In the genomic region with DNA sequence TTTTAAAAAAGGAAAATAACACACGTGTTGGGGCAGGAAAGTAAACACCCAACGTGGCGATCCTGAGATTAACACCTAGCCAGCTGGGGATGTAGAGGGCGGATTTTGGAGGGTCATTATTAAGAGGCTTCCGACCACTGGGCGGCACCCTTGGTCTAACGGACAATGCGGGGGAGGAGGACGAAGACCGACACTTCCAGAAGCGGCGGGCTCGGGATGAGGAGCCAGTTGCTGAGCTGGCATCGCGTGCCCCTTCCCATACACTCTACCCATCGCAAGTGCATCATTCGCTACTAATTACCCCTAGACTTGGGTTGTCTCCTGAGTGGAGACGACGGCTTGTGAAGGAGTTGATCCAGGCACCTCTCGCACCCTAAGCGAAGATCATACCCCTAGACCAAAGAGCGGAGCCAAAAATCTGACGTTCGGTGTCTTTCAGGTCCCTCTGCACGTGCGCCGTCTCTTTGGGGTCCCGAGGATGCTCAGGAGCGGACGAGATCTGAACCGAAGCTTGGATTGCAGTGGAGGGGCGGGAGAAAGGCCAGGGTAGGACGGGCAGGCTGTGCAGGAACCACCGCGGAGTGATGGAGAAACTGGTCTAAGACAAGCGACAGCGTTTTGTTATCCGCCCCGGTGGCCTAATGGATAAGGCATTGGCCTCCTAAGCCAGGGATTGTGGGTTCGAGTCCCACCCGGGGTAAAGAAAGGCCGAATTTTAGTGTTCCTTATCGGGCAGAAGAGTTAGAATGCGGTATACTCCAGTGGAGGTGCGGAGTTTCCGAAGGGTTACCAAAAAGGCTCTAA, we compare ENCODE assay signal across 1 cellular context.
A peak's percentile ranks its signal among the peaks of the same experiment; 100 is the strongest.
TF ChIP-seq lines count a peak whose summit lies in the region.

No MANE protein-coding gene starts in this region.

TF ChIP-seq in K562, 482 proteins besides CTCF, POLR2A, EP300 and RAD21 (continued from another document and continues in another):
- TF ChIP-seq, protein P1, sequence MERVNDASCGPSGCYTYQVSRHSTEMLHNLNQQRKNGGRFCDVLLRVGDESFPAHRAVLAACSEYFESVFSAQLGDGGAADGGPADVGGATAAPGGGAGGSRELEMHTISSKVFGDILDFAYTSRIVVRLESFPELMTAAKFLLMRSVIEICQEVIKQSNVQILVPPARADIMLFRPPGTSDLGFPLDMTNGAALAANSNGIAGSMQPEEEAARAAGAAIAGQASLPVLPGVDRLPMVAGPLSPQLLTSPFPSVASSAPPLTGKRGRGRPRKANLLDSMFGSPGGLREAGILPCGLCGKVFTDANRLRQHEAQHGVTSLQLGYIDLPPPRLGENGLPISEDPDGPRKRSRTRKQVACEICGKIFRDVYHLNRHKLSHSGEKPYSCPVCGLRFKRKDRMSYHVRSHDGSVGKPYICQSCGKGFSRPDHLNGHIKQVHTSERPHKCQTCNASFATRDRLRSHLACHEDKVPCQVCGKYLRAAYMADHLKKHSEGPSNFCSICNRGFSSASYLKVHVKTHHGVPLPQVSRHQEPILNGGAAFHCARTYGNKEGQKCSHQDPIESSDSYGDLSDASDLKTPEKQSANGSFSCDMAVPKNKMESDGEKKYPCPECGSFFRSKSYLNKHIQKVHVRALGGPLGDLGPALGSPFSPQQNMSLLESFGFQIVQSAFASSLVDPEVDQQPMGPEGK (CRISPR knock-in tag; IDR thresholded peaks at IDR 0.05; ENCODE audit: borderline replicate concordance), result 0 out of 2 replicates have a peak, but pooled peaks have one; percentile 88
- TF ChIP-seq ZNF696 (CRISPR knock-in tag; conservative IDR thresholded peaks at IDR 0.05) (no peak), ZNF282 (CRISPR knock-in tag; IDR thresholded peaks at IDR 0.05) (no peak), POLR3G (IDR thresholded peaks at IDR 0.05; ENCODE audit: extremely low read depth, insufficient read length, insufficient replicate concordance) (peak; percentile 51), MEIS2 (IDR thresholded peaks at IDR 0.05; ENCODE audit: partially characterized antibody) (peak; percentile 11), ZEB2 (IDR thresholded peaks at IDR 0.05) (peak; percentile 57; the same call in 1 of the 2 replicates), ATF1 (CRISPR knock-in tag; IDR thresholded peaks at IDR 0.05) (no peak), ATF1 (tag; IDR thresholded peaks at IDR 0.05) (peak; percentile 77), PHF20 (IDR thresholded peaks at IDR 0.05; ENCODE audit: partially characterized antibody) (no peak), SIN3B (IDR thresholded peaks at IDR 0.05; ENCODE audit: low read depth) (no peak), ASH1L (IDR thresholded peaks at IDR 0.05; ENCODE audit: borderline replicate concordance, low read depth, partially characterized antibody) (no peak), PTRF (tag; IDR thresholded peaks at IDR 0.05) (no peak), HMG20B (CRISPR knock-in tag; IDR thresholded peaks at IDR 0.05) (no peak), ZNF707 (CRISPR knock-in tag; conservative IDR thresholded peaks at IDR 0.05) (no peak), PRMT5 (CRISPR knock-in tag; IDR thresholded peaks at IDR 0.05) (no peak), ZFX (CRISPR knock-in tag; IDR thresholded peaks at IDR 0.05) (peak; percentile 49; the same call in 1 of the 2 replicates), MCM5 (IDR thresholded peaks at IDR 0.05; ENCODE audit: low read depth) (no peak), SNIP1 (IDR thresholded peaks at IDR 0.05; ENCODE audit: low read depth) (no peak), FOXA1 (IDR thresholded peaks at IDR 0.05; ENCODE audit: borderline replicate concordance) (no peak), ZNF766 (CRISPR knock-in tag; conservative IDR thresholded peaks at IDR 0.05) (peak; percentile 91), HNRNPK (IDR thresholded peaks at IDR 0.05; ENCODE audit: low read depth, low read length, poor library complexity, severe bottlenecking) (no peak), ADNP (tag; IDR thresholded peaks at IDR 0.05) (no peak), NFYB (IDR thresholded peaks at IDR 0.05; ENCODE audit: extremely low read depth, insufficient read length) (no peak)
- TF ChIP-seq, protein P2, sequence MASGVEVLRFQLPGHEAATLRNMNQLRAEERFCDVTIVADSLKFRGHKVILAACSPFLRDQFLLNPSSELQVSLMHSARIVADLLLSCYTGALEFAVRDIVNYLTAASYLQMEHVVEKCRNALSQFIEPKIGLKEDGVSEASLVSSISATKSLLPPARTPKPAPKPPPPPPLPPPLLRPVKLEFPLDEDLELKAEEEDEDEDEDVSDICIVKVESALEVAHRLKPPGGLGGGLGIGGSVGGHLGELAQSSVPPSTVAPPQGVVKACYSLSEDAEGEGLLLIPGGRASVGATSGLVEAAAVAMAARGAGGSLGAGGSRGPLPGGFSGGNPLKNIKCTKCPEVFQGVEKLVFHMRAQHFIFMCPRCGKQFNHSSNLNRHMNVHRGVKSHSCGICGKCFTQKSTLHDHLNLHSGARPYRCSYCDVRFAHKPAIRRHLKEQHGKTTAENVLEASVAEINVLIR (CRISPR knock-in tag; IDR thresholded peaks at IDR 0.05), result no peak
- TF ChIP-seq, protein P3, sequence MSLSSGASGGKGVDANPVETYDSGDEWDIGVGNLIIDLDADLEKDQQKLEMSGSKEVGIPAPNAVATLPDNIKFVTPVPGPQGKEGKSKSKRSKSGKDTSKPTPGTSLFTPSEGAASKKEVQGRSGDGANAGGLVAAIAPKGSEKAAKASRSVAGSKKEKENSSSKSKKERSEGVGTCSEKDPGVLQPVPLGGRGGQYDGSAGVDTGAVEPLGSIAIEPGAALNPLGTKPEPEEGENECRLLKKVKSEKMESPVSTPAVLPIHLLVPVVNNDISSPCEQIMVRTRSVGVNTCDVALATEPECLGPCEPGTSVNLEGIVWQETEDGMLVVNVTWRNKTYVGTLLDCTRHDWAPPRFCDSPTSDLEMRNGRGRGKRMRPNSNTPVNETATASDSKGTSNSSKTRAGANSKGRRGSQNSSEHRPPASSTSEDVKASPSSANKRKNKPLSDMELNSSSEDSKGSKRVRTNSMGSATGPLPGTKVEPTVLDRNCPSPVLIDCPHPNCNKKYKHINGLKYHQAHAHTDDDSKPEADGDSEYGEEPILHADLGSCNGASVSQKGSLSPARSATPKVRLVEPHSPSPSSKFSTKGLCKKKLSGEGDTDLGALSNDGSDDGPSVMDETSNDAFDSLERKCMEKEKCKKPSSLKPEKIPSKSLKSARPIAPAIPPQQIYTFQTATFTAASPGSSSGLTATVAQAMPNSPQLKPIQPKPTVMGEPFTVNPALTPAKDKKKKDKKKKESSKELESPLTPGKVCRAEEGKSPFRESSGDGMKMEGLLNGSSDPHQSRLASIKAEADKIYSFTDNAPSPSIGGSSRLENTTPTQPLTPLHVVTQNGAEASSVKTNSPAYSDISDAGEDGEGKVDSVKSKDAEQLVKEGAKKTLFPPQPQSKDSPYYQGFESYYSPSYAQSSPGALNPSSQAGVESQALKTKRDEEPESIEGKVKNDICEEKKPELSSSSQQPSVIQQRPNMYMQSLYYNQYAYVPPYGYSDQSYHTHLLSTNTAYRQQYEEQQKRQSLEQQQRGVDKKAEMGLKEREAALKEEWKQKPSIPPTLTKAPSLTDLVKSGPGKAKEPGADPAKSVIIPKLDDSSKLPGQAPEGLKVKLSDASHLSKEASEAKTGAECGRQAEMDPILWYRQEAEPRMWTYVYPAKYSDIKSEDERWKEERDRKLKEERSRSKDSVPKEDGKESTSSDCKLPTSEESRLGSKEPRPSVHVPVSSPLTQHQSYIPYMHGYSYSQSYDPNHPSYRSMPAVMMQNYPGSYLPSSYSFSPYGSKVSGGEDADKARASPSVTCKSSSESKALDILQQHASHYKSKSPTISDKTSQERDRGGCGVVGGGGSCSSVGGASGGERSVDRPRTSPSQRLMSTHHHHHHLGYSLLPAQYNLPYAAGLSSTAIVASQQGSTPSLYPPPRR (CRISPR knock-in tag; IDR thresholded peaks at IDR 0.05; ENCODE audit: borderline replicate concordance), result no peak
- TF ChIP-seq, protein P4, sequence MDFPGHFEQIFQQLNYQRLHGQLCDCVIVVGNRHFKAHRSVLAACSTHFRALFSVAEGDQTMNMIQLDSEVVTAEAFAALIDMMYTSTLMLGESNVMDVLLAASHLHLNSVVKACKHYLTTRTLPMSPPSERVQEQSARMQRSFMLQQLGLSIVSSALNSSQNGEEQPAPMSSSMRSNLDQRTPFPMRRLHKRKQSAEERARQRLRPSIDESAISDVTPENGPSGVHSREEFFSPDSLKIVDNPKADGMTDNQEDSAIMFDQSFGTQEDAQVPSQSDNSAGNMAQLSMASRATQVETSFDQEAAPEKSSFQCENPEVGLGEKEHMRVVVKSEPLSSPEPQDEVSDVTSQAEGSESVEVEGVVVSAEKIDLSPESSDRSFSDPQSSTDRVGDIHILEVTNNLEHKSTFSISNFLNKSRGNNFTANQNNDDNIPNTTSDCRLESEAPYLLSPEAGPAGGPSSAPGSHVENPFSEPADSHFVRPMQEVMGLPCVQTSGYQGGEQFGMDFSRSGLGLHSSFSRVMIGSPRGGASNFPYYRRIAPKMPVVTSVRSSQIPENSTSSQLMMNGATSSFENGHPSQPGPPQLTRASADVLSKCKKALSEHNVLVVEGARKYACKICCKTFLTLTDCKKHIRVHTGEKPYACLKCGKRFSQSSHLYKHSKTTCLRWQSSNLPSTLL (IDR thresholded peaks at IDR 0.05), result peak; percentile 80
- TF ChIP-seq, protein P5, sequence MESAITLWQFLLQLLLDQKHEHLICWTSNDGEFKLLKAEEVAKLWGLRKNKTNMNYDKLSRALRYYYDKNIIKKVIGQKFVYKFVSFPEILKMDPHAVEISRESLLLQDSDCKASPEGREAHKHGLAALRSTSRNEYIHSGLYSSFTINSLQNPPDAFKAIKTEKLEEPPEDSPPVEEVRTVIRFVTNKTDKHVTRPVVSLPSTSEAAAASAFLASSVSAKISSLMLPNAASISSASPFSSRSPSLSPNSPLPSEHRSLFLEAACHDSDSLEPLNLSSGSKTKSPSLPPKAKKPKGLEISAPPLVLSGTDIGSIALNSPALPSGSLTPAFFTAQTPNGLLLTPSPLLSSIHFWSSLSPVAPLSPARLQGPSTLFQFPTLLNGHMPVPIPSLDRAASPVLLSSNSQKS (CRISPR knock-in tag; IDR thresholded peaks at IDR 0.05), result no peak
- TF ChIP-seq, protein P6, sequence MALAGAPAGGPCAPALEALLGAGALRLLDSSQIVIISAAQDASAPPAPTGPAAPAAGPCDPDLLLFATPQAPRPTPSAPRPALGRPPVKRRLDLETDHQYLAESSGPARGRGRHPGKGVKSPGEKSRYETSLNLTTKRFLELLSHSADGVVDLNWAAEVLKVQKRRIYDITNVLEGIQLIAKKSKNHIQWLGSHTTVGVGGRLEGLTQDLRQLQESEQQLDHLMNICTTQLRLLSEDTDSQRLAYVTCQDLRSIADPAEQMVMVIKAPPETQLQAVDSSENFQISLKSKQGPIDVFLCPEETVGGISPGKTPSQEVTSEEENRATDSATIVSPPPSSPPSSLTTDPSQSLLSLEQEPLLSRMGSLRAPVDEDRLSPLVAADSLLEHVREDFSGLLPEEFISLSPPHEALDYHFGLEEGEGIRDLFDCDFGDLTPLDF (CRISPR knock-in tag; IDR thresholded peaks at IDR 0.05), result peak; percentile 74; the same call in 1 of the 2 replicates
- TF ChIP-seq, protein P7, sequence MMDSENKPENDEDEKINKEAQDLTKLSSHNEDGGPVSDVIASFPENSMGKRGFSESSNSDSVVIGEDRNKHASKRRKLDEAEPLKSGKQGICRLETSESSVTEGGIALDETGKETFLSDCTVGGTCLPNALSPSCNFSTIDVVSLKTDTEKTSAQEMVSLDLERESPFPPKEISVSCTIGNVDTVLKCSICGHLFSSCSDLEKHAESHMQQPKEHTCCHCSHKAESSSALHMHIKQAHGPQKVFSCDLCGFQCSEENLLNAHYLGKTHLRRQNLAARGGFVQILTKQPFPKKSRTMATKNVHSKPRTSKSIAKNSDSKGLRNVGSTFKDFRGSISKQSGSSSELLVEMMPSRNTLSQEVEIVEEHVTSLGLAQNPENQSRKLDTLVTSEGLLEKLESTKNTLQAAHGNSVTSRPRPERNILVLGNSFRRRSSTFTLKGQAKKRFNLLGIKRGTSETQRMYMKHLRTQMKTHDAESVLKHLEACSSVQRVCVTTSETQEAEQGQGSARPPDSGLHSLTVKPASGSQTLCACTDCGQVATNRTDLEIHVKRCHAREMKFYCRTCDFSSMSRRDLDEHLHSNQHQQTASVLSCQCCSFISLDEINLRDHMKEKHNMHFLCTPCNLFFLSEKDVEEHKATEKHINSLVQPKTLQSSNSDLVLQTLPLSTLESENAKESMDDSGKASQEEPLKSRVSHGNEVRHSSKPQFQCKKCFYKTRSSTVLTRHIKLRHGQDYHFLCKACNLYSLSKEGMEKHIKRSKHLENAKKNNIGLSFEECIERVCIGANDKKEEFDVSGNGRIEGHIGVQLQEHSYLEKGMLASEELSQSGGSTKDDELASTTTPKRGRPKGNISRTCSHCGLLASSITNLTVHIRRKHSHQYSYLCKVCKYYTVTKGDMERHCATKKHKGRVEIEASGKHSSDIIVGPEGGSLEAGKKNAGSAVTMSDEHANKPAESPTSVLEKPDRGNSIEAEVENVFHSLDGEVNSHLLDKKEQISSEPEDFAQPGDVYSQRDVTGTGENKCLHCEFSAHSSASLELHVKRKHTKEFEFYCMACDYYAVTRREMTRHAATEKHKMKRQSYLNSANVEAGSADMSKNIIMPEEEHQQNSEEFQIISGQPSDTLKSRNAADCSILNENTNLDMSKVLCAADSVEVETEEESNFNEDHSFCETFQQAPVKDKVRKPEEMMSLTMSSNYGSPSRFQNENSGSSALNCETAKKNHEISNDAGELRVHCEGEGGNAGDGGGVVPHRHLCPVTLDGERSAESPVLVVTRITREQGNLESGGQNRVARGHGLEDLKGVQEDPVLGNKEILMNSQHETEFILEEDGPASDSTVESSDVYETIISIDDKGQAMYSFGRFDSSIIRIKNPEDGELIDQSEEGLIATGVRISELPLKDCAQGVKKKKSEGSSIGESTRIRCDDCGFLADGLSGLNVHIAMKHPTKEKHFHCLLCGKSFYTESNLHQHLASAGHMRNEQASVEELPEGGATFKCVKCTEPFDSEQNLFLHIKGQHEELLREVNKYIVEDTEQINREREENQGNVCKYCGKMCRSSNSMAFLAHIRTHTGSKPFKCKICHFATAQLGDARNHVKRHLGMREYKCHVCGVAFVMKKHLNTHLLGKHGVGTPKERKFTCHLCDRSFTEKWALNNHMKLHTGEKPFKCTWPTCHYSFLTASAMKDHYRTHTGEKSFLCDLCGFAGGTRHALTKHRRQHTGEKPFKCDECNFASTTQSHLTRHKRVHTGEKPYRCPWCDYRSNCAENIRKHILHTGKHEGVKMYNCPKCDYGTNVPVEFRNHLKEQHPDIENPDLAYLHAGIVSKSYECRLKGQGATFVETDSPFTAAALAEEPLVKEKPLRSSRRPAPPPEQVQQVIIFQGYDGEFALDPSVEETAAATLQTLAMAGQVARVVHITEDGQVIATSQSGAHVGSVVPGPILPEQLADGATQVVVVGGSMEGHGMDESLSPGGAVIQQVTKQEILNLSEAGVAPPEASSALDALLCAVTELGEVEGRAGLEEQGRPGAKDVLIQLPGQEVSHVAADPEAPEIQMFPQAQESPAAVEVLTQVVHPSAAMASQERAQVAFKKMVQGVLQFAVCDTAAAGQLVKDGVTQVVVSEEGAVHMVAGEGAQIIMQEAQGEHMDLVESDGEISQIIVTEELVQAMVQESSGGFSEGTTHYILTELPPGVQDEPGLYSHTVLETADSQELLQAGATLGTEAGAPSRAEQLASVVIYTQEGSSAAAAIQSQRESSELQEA (IDR thresholded peaks at IDR 0.05; ENCODE audit: low read depth), result peak; percentile 78
